ENCODE assay signal across 6 cellular contexts in genomic region chr19:10112037-10112751, GRCh38. TPM values are rescaled to one million over a fixed set of nuclear protein-coding genes. Genes with fewer than 3 reads are reported as not detected.
DNase-seq lines count a peak whose midpoint lies in the region; ATAC-seq and TF ChIP-seq lines count a peak whose summit lies in the region.

No MANE protein-coding gene starts in this region.

- no peak overlapping the region for H3K14ac ChIP-seq in neuronal stem cell (ENCODE audit: low read length)

- H3K4me1 Mint-ChIP-seq in HFFc6 (ENCODE audit: low read depth) (peaks cover 15% of the 10 kb centered on the region), osteocyte (ENCODE audit: unreplicated experiment) (peaks cover 12% of the 10 kb centered on the region)
- peaks cover 69% of the 10 kb centered on the region for H3K4me1 Mint-ChIP-seq in activated CD4-positive, alpha-beta memory T cell treated with anti-CD3 and anti-CD28 coated beads, Interleukin-2, amount 10 ng/mL, durations not matched to agents 7 days and 5 days

- no peak overlapping the region for H3K9ac ChIP-seq in neuronal stem cell (ENCODE audit: low read depth, low read length, poor library complexity)

- H3K27ac Mint-ChIP-seq in HFFc6 (peak overlapping the region; percentile 75), osteocyte (ENCODE audit: unreplicated experiment) (peak overlapping the region; percentile 27)
- peak overlapping the region; percentile 95 for H3K27ac Mint-ChIP-seq in activated CD4-positive, alpha-beta memory T cell treated with anti-CD3 and anti-CD28 coated beads, Interleukin-2, amount 10 ng/mL, durations not matched to agents 7 days and 5 days

- H2AK5ac ChIP-seq in neuronal stem cell (ENCODE audit: low read depth, low read length), result no peak overlapping the region

- no peak overlapping the region for H2BK12ac ChIP-seq in neuronal stem cell (ENCODE audit: low read length)

- TF ChIP-seq CTCF in HFFc6 (IDR thresholded peaks at IDR 0.05) (no peak), osteocyte (IDR thresholded peaks at IDR 0.05) (no peak)

- H3K36me3 Mint-ChIP-seq in HFFc6 (ENCODE audit: low read depth) (peaks cover 14% of the 10 kb centered on the region), osteocyte (ENCODE audit: unreplicated experiment) (peaks cover 19% of the 10 kb centered on the region)
- H3K36me3 Mint-ChIP-seq in activated CD4-positive, alpha-beta memory T cell treated with anti-CD3 and anti-CD28 coated beads, Interleukin-2, amount 10 ng/mL, durations not matched to agents 7 days and 5 days (ENCODE audit: low read depth), result peaks cover 74% of the 10 kb centered on the region

- ATAC-seq in GM21723 (IDR thresholded peaks at IDR 0.05; ENCODE audit: unreplicated experiment), result no peak

- CTCF ChIA-PET in activated CD4-positive, alpha-beta memory T cell treated with anti-CD3 and anti-CD28 coated beads, Interleukin-2, amount 10 ng/mL, durations not matched to agents 7 days and 5 days (lab: Charles Lee), result interaction anchor here (0.6 to 9.3 kb wide), 8 partner anchors 8 to 181 kb away, joined by 4 to 72 read pairs (median 8); partner anchors contain the start of genes ANGPTL6 and EIF3G

- WGBS in neuronal stem cell (ENCODE audit: extremely low coverage in 2 of 2, insufficient read length in 2 of 2, insufficient replicate concordance in 1 of 2), 2 donors, result no CpG with 5 or more reads among the region's 23 CpGs

- H3K9me3 ChIP-seq in neuronal stem cell (replicated peaks in 1 of 2; ENCODE audit: control insufficient read depth in 2 of 2, insufficient read depth in 1 of 2, low read depth in 1 of 2, low read length in 2 of 2), result no peaks in the 10 kb centered on the region

- H3K9me3 Mint-ChIP-seq in HFFc6, result no peaks in the 10 kb centered on the region
- H3K9me3 Mint-ChIP-seq in activated CD4-positive, alpha-beta memory T cell treated with anti-CD3 and anti-CD28 coated beads, Interleukin-2, amount 10 ng/mL, durations not matched to agents 7 days and 5 days, result no peaks in the 10 kb centered on the region
- no peaks in the 10 kb centered on the region for H3K9me3 Mint-ChIP-seq in osteocyte (ENCODE audit: unreplicated experiment)

- no peak overlapping the region for H2BK120ac ChIP-seq in neuronal stem cell (ENCODE audit: low read depth, low read length)

- no peak overlapping the region for H3K18ac ChIP-seq in neuronal stem cell (ENCODE audit: low read length)

- no peaks in the 10 kb centered on the region for H3K27me3 ChIP-seq in neuronal stem cell (ENCODE audit: control insufficient read depth in 3 of 3, insufficient read depth in 3 of 3, low read depth in 1 of 3, low read length in 3 of 3)

- DNase-seq in HFFc6 (no peak), osteocyte (ENCODE audit: extremely low spot score, unreplicated experiment) (no peak), neuronal stem cell (ENCODE audit: low spot score) (no peak), NCI-H2081 (lab: John Stamatoyannopoulos, UW) (no peak)
- peak; percentile 65 for DNase-seq in activated CD4-positive, alpha-beta memory T cell treated with anti-CD3 and anti-CD28 coated beads, Interleukin-2, amount 10 ng/mL, durations not matched to agents 7 days and 5 days

- H4K8ac ChIP-seq in neuronal stem cell (ENCODE audit: low read depth, low read length), result no peak overlapping the region

- POLR2A ChIA-PET in activated CD4-positive, alpha-beta memory T cell treated with anti-CD3 and anti-CD28 coated beads, Interleukin-2, amount 10 ng/mL, durations not matched to agents 7 days and 5 days (lab: Charles Lee), result interaction anchor here (0.8 to 10.1 kb wide), 6 partner anchors 7 to 82 kb away, joined by 3 to 96 read pairs (median 6); partner anchors contain the start of genes ANGPTL6, DNMT1 and PPAN

- no peak overlapping the region for H3K4ac ChIP-seq in neuronal stem cell (ENCODE audit: low read length)

- H3K36me3 ChIP-seq in neuronal stem cell (replicated peaks in 1 of 2; ENCODE audit: control insufficient read depth in 2 of 2, insufficient read depth in 2 of 2, low read length in 2 of 2), result peaks cover 68 to 89% of the 10 kb centered on the region in 2 donors

- peaks cover under 1 to 3% of the 10 kb centered on the region in 2 donors for H3K4me1 ChIP-seq in neuronal stem cell (ENCODE audit: control insufficient read depth in 2 of 2, insufficient read depth in 1 of 2, low read depth in 1 of 2, low read length in 2 of 2)

- H4K91ac ChIP-seq in neuronal stem cell (ENCODE audit: low read depth, low read length, poor library complexity), result no peak overlapping the region

- H2AFZ ChIP-seq in neuronal stem cell (ENCODE audit: low read length), result no peak overlapping the region

- H3K27ac ChIP-seq in neuronal stem cell (replicated peaks; ENCODE audit: low read length), result no peak overlapping the region

- peak overlapping the region in 1 of 2 donors; percentile 44 for H3K4me3 ChIP-seq in neuronal stem cell (ENCODE audit: low read length in 2 of 2)

- H3K23ac ChIP-seq in neuronal stem cell (ENCODE audit: low read depth, low read length, poor library complexity), result no peak overlapping the region

- H3K27me3 Mint-ChIP-seq in HFFc6 (ENCODE audit: insufficient read depth) (peaks cover 18% of the 10 kb centered on the region), osteocyte (ENCODE audit: unreplicated experiment) (no peaks in the 10 kb centered on the region)
- H3K27me3 Mint-ChIP-seq in activated CD4-positive, alpha-beta memory T cell treated with anti-CD3 and anti-CD28 coated beads, Interleukin-2, amount 10 ng/mL, durations not matched to agents 7 days and 5 days, result no peaks in the 10 kb centered on the region

- H2BK15ac ChIP-seq in neuronal stem cell (ENCODE audit: low read length), result no peak overlapping the region

- H2BK5ac ChIP-seq in neuronal stem cell (ENCODE audit: low read length), result no peak overlapping the region

- H3K4me3 Mint-ChIP-seq in HFFc6 (peak overlapping the region; percentile 4; the same call in 1 of the 2 replicates), osteocyte (ENCODE audit: unreplicated experiment) (no peak overlapping the region)
- peak overlapping the region; percentile 70 for H3K4me3 Mint-ChIP-seq in activated CD4-positive, alpha-beta memory T cell treated with anti-CD3 and anti-CD28 coated beads, Interleukin-2, amount 10 ng/mL, durations not matched to agents 7 days and 5 days

- no peak overlapping the region for H3K4me2 ChIP-seq in neuronal stem cell (ENCODE audit: insufficient read depth, low read length, poor library complexity, severe bottlenecking)

- peaks cover 23% of the 10 kb centered on the region for H3K79me1 ChIP-seq in neuronal stem cell (ENCODE audit: low read depth, low read length)

RNA-seq across cellular contexts. Expression of gene P2RY11, which starts 0.7 kb away (rescaled TPM):
- total RNA-seq in HFFc6 (2021; fragmentation: NEBNext Ultra II Directional; extraction: Animal tissue kit (Norgen Biotek cat#: 25700)), result 1 to 10 TPM; 4.5 to 9.9 (median 5.4) TPM
- 10 to 100 TPM; 33.2 to 33.5 TPM for total RNA-seq in activated CD4-positive, alpha-beta memory T cell treated with anti-CD3 and anti-CD28 coated beads, Interleukin-2, amount 10 ng/mL, durations not matched to agents 7 days and 5 days
- total RNA-seq in osteocyte, result 11.8 and 15.7 TPM in 2 replicates
- 4.2 TPM for polyA plus RNA-seq in neuronal stem cell (2013, experiment 1 of 2)
- polyA plus RNA-seq in neuronal stem cell (2013, experiment 2 of 2), result 3.9 TPM

RNA-seq across cellular contexts. Expression of gene PPAN, which starts 6.0 kb away (rescaled TPM):
- total RNA-seq in HFFc6 (2021; fragmentation: NEBNext Ultra II Directional; extraction: Animal tissue kit (Norgen Biotek cat#: 25700)), result 10 to 100 TPM; 36.4 to 42.2 (median 41.0) TPM
- total RNA-seq in activated CD4-positive, alpha-beta memory T cell treated with anti-CD3 and anti-CD28 coated beads, Interleukin-2, amount 10 ng/mL, durations not matched to agents 7 days and 5 days, result 10 to 100 TPM; 74.3 to 75.6 TPM
- 34.4 and 40.9 TPM in 2 replicates for total RNA-seq in osteocyte
- 16.9 TPM for polyA plus RNA-seq in neuronal stem cell (2013, experiment 1 of 2)
- 18.4 TPM for polyA plus RNA-seq in neuronal stem cell (2013, experiment 2 of 2)

RNA-seq across cellular contexts. Expression of gene EIF3G, which starts 7.5 kb away (rescaled TPM):
- 100 to 1,000 TPM; 261 to 303 (median 279) TPM for total RNA-seq in HFFc6 (2021; fragmentation: NEBNext Ultra II Directional; extraction: Animal tissue kit (Norgen Biotek cat#: 25700))
- total RNA-seq in activated CD4-positive, alpha-beta memory T cell treated with anti-CD3 and anti-CD28 coated beads, Interleukin-2, amount 10 ng/mL, durations not matched to agents 7 days and 5 days, result 100 to 1,000 TPM; 202 to 203 TPM
- 209 and 217 TPM in 2 replicates for total RNA-seq in osteocyte
- 165 TPM for polyA plus RNA-seq in neuronal stem cell (2013, experiment 1 of 2)
- 159 TPM for polyA plus RNA-seq in neuronal stem cell (2013, experiment 2 of 2)

RNA-seq across cellular contexts. Expression of gene ANGPTL6, which starts 9.7 kb away (rescaled TPM):
- total RNA-seq in HFFc6 (2021; fragmentation: NEBNext Ultra II Directional; extraction: Animal tissue kit (Norgen Biotek cat#: 25700)), result under 1 TPM in 2 of 6 experiments, not detected in 4; 0.09 to 0.15 TPM
- total RNA-seq in activated CD4-positive, alpha-beta memory T cell treated with anti-CD3 and anti-CD28 coated beads, Interleukin-2, amount 10 ng/mL, durations not matched to agents 7 days and 5 days, result 1 to 10 TPM; 2.4 TPM
- 0.18 and 0.21 TPM in 2 replicates for total RNA-seq in osteocyte
- not detected for polyA plus RNA-seq in neuronal stem cell (2013, experiment 1 of 2)
- not detected for polyA plus RNA-seq in neuronal stem cell (2013, experiment 2 of 2)

RNA-seq across cellular contexts. Expression of gene SHFL, which starts 26.1 kb away (rescaled TPM):
- 10 to 100 TPM; 16.9 to 26.2 (median 21.1) TPM for total RNA-seq in HFFc6 (2021; fragmentation: NEBNext Ultra II Directional; extraction: Animal tissue kit (Norgen Biotek cat#: 25700))
- total RNA-seq in activated CD4-positive, alpha-beta memory T cell treated with anti-CD3 and anti-CD28 coated beads, Interleukin-2, amount 10 ng/mL, durations not matched to agents 7 days and 5 days, result 100 to 1,000 TPM; 103 to 108 TPM
- total RNA-seq in osteocyte, result 35.9 and 38.7 TPM in 2 replicates
- polyA plus RNA-seq in neuronal stem cell (2013, experiment 1 of 2), result 0.77 TPM
- polyA plus RNA-seq in neuronal stem cell (2013, experiment 2 of 2), result 0.71 TPM

Comparison
In these comparisons a context has a peak if more than half of its experiments do, and no peak if none do; other contexts are left out.
1. H3K27ac Mint-ChIP-seq: peak in every context shown above with its lines; median percentile 95 in activated CD4-positive, alpha-beta memory T cell treated with anti-CD3 and anti-CD28 coated beads, Interleukin-2, amount 10 ng/mL, durations not matched to agents 7 days and 5 days; 75 in HFFc6; 27 in osteocyte.